Comparison of ENCODE assay signal across 1 cellular context in genomic region chr19:5292453-5292842, GRCh38.
TF ChIP-seq lines count a peak whose summit lies in the region.

No MANE protein-coding gene starts in this region.

TF ChIP-seq in HepG2, 621 proteins besides CTCF, POLR2A, EP300 and RAD21 (continued from another document):
- TF ChIP-seq IKZF1 (IDR thresholded peaks at IDR 0.05): no peak
- TF ChIP-seq SP5 (CRISPR knock-in tag; IDR thresholded peaks at IDR 0.05; ENCODE audit: borderline replicate concordance, low read depth): no peak
- TF ChIP-seq ZNF772 (CRISPR knock-in tag; IDR thresholded peaks at IDR 0.05): 0 out of 2 replicates have a peak, but pooled peaks have one; percentile 30
- no peak for TF ChIP-seq ZNF607 (CRISPR knock-in tag; IDR thresholded peaks at IDR 0.05; ENCODE audit: borderline replicate concordance)
- no peak for TF ChIP-seq KAT7 (CRISPR knock-in tag; IDR thresholded peaks at IDR 0.05; ENCODE audit: borderline replicate concordance)
- no peak for TF ChIP-seq E2F1 (CRISPR knock-in tag; IDR thresholded peaks at IDR 0.05)
- TF ChIP-seq ZSCAN31 (CRISPR knock-in tag; IDR thresholded peaks at IDR 0.05; ENCODE audit: low read depth): 0 out of 2 replicates have a peak, but pooled peaks have one; percentile 42
- TF ChIP-seq HNRNPH1 (optimal IDR thresholded peaks at IDR 0.05; ENCODE audit: low read depth, low read length): no peak
- TF ChIP-seq MBNL3 (CRISPR knock-in tag; conservative IDR thresholded peaks at IDR 0.05): no peak
- TF ChIP-seq CBX2 (IDR thresholded peaks at IDR 0.05; ENCODE audit: low read depth, low read length): no peak
- no peak for TF ChIP-seq CBX2 (CRISPR knock-in tag; IDR thresholded peaks at IDR 0.05; ENCODE audit: low read depth)
- no peak for TF ChIP-seq ZHX2 (IDR thresholded peaks at IDR 0.05; ENCODE audit: low read depth)
- no peak for TF ChIP-seq ZHX2 (CRISPR knock-in tag; IDR thresholded peaks at IDR 0.05; ENCODE audit: borderline replicate concordance)
- no peak for TF ChIP-seq HMGXB3 (CRISPR knock-in tag; IDR thresholded peaks at IDR 0.05; ENCODE audit: borderline replicate concordance)
- no peak for TF ChIP-seq SNAI1 (CRISPR knock-in tag; IDR thresholded peaks at IDR 0.05; ENCODE audit: borderline replicate concordance)
- no peak for TF ChIP-seq ELF1 (CRISPR knock-in tag; IDR thresholded peaks at IDR 0.05)
- TF ChIP-seq ARNTL (CRISPR knock-in tag; IDR thresholded peaks at IDR 0.05): no peak
- no peak for TF ChIP-seq ZNF782 (CRISPR knock-in tag; IDR thresholded peaks at IDR 0.05; ENCODE audit: borderline replicate concordance)
- no peak for TF ChIP-seq KLF6 (CRISPR knock-in tag; IDR thresholded peaks at IDR 0.05)
- TF ChIP-seq ZNF101 (CRISPR knock-in tag; IDR thresholded peaks at IDR 0.05; ENCODE audit: borderline replicate concordance, low read depth): no peak
- no peak for TF ChIP-seq TRIM22 (IDR thresholded peaks at IDR 0.05)
- TF ChIP-seq MAZ (IDR thresholded peaks at IDR 0.05; ENCODE audit: borderline replicate concordance, low read depth, low read length): no peak
- 0 out of 2 replicates have a peak, but pooled peaks have one; percentile 12 for TF ChIP-seq MAZ (CRISPR knock-in tag; IDR thresholded peaks at IDR 0.05; ENCODE audit: low read depth)
- no peak for TF ChIP-seq SIN3A (IDR thresholded peaks at IDR 0.05; ENCODE audit: borderline replicate concordance, low read depth, low read length)
- TF ChIP-seq ZSCAN12 (CRISPR knock-in tag; IDR thresholded peaks at IDR 0.05): no peak
- no peak for TF ChIP-seq HIVEP1 (CRISPR knock-in tag; IDR thresholded peaks at IDR 0.05)
- no peak for TF ChIP-seq ZNF44 (CRISPR knock-in tag; IDR thresholded peaks at IDR 0.05)
- peak; percentile 23 for TF ChIP-seq SRSF1 (optimal IDR thresholded peaks at IDR 0.05; ENCODE audit: low read depth, low read length)
- no peak for TF ChIP-seq PATZ1 (CRISPR knock-in tag; IDR thresholded peaks at IDR 0.05)
- no peak for TF ChIP-seq ZNF792 (CRISPR knock-in tag; IDR thresholded peaks at IDR 0.05)
- TF ChIP-seq KLF13 (CRISPR knock-in tag; IDR thresholded peaks at IDR 0.05): no peak
- TF ChIP-seq PTBP1 (IDR thresholded peaks at IDR 0.05; ENCODE audit: low read depth, low read length, poor library complexity, severe bottlenecking): no peak
- no peak for TF ChIP-seq MAFF (IDR thresholded peaks at IDR 0.05; ENCODE audit: low read depth, low read length)
- TF ChIP-seq ZNF644 (CRISPR knock-in tag; IDR thresholded peaks at IDR 0.05; ENCODE audit: low read depth): no peak
- TF ChIP-seq CHD4 (IDR thresholded peaks at IDR 0.05; ENCODE audit: borderline replicate concordance, low read length): no peak
- TF ChIP-seq HMG20A (CRISPR knock-in tag; IDR thresholded peaks at IDR 0.05; ENCODE audit: borderline replicate concordance): no peak
- TF ChIP-seq SMAD9 (CRISPR knock-in tag; IDR thresholded peaks at IDR 0.05): no peak
- TF ChIP-seq ZKSCAN1 (IDR thresholded peaks at IDR 0.05; ENCODE audit: low read length): no peak
- no peak for TF ChIP-seq ZFY (CRISPR knock-in tag; IDR thresholded peaks at IDR 0.05)
